ENCODE assay signal across 8 cellular contexts in genomic region chr5:43514816-43515677, GRCh38. TPM values are rescaled to one million over a fixed set of nuclear protein-coding genes. Genes with fewer than 3 reads are reported as not detected.
DNase-seq lines count a peak whose midpoint lies in the region; ATAC-seq, FAIRE-seq and TF ChIP-seq lines count a peak whose summit lies in the region.

TSS of gene C5orf34 (minus strand) at chr5:43515148. CDS start at chr5:43509339, 5,809 bp downstream.

- POLR2A ChIA-PET in AG04450 (lab: Yijun Ruan, JAX) = interaction anchor here (0.7 to 1.6 kb wide), 5 partner anchors 9 to 445 kb away, joined by 3 to 27 read pairs (median 4); partner anchors contain the start of genes HMGCS1, NNT and TMEM267

- no peak for FAIRE-seq in bronchial epithelial cell (lab: Jason Lieb, UNC)

- H3F3A ChIP-seq in smooth muscle cell (ENCODE audit: low read depth) = no peaks in the 10 kb centered on the region

- TF ChIP-seq CTCF in AG04450 (IDR thresholded peaks at IDR 0.05; ENCODE audit: low read depth, low read length) (no peak), WERI-Rb-1 (IDR thresholded peaks at IDR 0.05; ENCODE audit: low read depth, low read length) (no peak), bronchial epithelial cell (IDR thresholded peaks at IDR 0.05; ENCODE audit: insufficient read depth, low read length, severe bottlenecking) (peak; percentile 2), smooth muscle cell (IDR thresholded peaks at IDR 0.05; ENCODE audit: borderline replicate concordance, insufficient read depth, poor library complexity, severe bottlenecking) (no peak)

- peak within 1 kb of the TSS; percentile 86 for H3K4me2 ChIP-seq in smooth muscle cell

- ATAC-seq in GM18907 (IDR thresholded peaks at IDR 0.05; ENCODE audit: unreplicated experiment) (peak; percentile 99), HG03139 (IDR thresholded peaks at IDR 0.05; ENCODE audit: unreplicated experiment) (peak; percentile 99)

- H3K79me2 ChIP-seq in smooth muscle cell (ENCODE audit: low read depth) = peaks cover 11% of the 10 kb centered on the region

- CTCF ChIA-PET in AG04450 (lab: Charles Lee) = interaction anchor here (0.7 to 1.3 kb wide), 3 partner anchors 31 to 543 kb away, joined by 3 to 11 read pairs (median 3); partner anchors contain the start of gene TMEM267

- WGBS in smooth muscle cell (ENCODE audit: low lambda C conversion rate) = under 1% methylated on average over 35 of the region's 35 CpGs

- H3K9ac ChIP-seq in smooth muscle cell (ENCODE audit: low read depth) = peak within 1 kb of the TSS; percentile 89

- H3K27me3 ChIP-seq in AG04450 (ENCODE audit: control insufficient read depth, insufficient read depth, low read length) = no peaks in the 10 kb centered on the region
- H3K27me3 ChIP-seq in WERI-Rb-1 (ENCODE audit: insufficient read depth, low read depth, severe bottlenecking) = no peaks in the 10 kb centered on the region
- no peaks in the 10 kb centered on the region for H3K27me3 ChIP-seq in bronchial epithelial cell (ENCODE audit: control insufficient read depth, insufficient read depth, low read length)
- no peaks in the 10 kb centered on the region for H3K27me3 ChIP-seq in smooth muscle cell (ENCODE audit: low read depth)

- H3K4me1 ChIP-seq in smooth muscle cell (ENCODE audit: low read depth) = peaks cover 13% of the 10 kb centered on the region

- H3K27ac ChIP-seq in AG04450 (ENCODE audit: low read depth, low read length) (peak within 1 kb of the TSS; percentile 96), WERI-Rb-1 (peak within 1 kb of the TSS; percentile 89), smooth muscle cell (ENCODE audit: low read depth) (peak within 1 kb of the TSS; percentile 97)

- H3K4me3 ChIP-seq in AG04450 (ENCODE audit: low read depth, low read length) (peak within 1 kb of the TSS; percentile 79), WERI-Rb-1 (ENCODE audit: low read depth, low read length) (peak within 1 kb of the TSS; percentile 95), bronchial epithelial cell (ENCODE audit: low read depth, low read length) (peak within 1 kb of the TSS; percentile 51), smooth muscle cell (peak within 1 kb of the TSS; percentile 64)

- peak; percentile 89 for DNase-seq in AG04450 (ENCODE audit: low read depth, low spot score)
- DNase-seq in NCI-H2196 treated with DMSO at 0.1 percent for 48 hours (lab: John Stamatoyannopoulos, UW; ENCODE audit: unreplicated experiment) = peak; percentile 99
- DNase-seq in WERI-Rb-1 = peak; percentile 97
- DNase-seq in bronchial epithelial cell (ENCODE audit: low read depth) = peak; percentile 91
- DNase-seq in iPS-NIHi7 (ENCODE audit: extremely low spot score) = peak; percentile 99
- peak; percentile 60 for DNase-seq in smooth muscle cell (lab: John Stamatoyannopoulos, UW; ENCODE audit: unreplicated experiment)

- no peaks in the 10 kb centered on the region for H4K20me1 ChIP-seq in smooth muscle cell (ENCODE audit: low read depth)

- H3K36me3 ChIP-seq in WERI-Rb-1 (no peaks in the 10 kb centered on the region; the same call in 1 of the 2 replicates), bronchial epithelial cell (ENCODE audit: control insufficient read depth, insufficient read depth, low read length) (no peaks in the 10 kb centered on the region), smooth muscle cell (ENCODE audit: low read depth) (no peaks in the 10 kb centered on the region)

- no peaks in the 10 kb centered on the region for H3K9me3 ChIP-seq in AG04450 (ENCODE audit: control insufficient read depth, insufficient read depth, low read length)
- no peaks in the 10 kb centered on the region for H3K9me3 ChIP-seq in WERI-Rb-1 (ENCODE audit: severe bottlenecking)
- H3K9me3 ChIP-seq in smooth muscle cell (replicated peaks; ENCODE audit: low read depth) = no peaks in the 10 kb centered on the region

- H2AFZ ChIP-seq in smooth muscle cell (ENCODE audit: low read depth) = peak within 1 kb of the TSS; percentile 95

RNA-seq across cellular contexts. Expression of gene C5orf34, which starts in this region (rescaled TPM):
- 1.9 and 3.5 TPM in 2 replicates for polyA plus RNA-seq in AG04450 (2011; rRNA removed)
- 1.0 and 2.5 TPM in 2 replicates for polyA minus RNA-seq in AG04450 (2011; rRNA and poly(A)+ RNA removed)
- total RNA-seq in bronchial epithelial cell = 0.53 and 1.3 TPM in 2 replicates
- 7.5 and 12.4 TPM in 2 replicates for total RNA-seq in smooth muscle cell
- 2.6 and 3.4 TPM in 2 replicates for polyA plus RNA-seq in smooth muscle cell

Comparison
In these comparisons a context has a peak if more than half of its experiments do, and no peak if none do; other contexts are left out.
1. Peak in every context shown above with its lines: DNase-seq, ATAC-seq, H3K4me3 ChIP-seq and H3K27ac ChIP-seq.